ENCODE assay signal across 1 cellular context in the genomic region with DNA sequence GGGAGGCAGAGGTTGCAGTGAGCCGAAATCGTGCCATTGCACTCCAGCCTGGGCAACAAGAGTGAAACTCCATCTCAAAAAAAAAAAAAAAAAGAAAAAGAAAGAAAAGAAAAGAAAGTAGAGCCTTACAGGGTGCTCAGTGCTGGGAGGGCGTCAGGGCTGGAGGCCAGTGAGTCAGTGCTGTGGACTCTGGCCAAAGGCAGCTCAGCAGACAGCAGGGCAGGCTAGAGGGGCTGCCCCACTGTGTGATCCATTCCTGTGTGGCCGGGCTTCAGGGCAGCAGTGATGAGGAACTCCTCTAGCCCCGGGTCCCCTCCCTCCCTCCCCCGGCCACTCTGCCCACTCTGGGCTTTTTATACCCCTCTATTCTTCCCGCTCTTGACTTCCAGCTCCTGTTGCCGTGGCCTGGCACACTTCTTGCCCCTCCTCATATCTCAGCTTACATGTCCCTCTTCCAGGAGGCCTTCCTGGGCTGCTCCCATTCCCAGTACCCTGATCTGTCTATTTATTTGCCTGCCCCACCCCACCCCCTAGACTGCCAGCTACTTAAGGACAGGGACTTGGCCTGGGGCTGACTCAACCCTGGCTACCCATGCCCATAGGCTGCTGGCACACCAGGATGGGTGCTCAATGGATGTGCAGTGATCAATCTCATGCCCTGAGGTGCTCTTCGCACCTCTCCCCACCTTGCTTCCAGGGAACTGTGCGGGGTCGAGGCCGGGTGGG.
TF ChIP-seq lines count a peak whose summit lies in the region.

No MANE protein-coding gene starts in this region.

TF ChIP-seq in endothelial cell of umbilical vein, 7 proteins besides CTCF, POLR2A, EP300 and RAD21 (continued from another document):
- TF ChIP-seq, protein P1, sequence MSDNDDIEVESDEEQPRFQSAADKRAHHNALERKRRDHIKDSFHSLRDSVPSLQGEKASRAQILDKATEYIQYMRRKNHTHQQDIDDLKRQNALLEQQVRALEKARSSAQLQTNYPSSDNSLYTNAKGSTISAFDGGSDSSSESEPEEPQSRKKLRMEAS (IDR thresholded peaks at IDR 0.05; ENCODE audit: insufficient read depth, insufficient read length) = no peak
- TF ChIP-seq GATA2 (IDR thresholded peaks at IDR 0.05; ENCODE audit: insufficient read depth, insufficient read length, low read depth, low read length) = no peak
- no peak for TF ChIP-seq MYC (IDR thresholded peaks at IDR 0.05; ENCODE audit: low read depth, low read length)
- no peak for TF ChIP-seq FOS (IDR thresholded peaks at IDR 0.05; ENCODE audit: borderline replicate concordance, insufficient read depth, low read length)
